15 cellular contexts compared by ENCODE assay signal in genomic region chr2:240856151-240856980, GRCh38. TPM values are rescaled to one million over a fixed set of nuclear protein-coding genes. Genes with fewer than 3 reads are reported as not detected.
DNase-seq lines count a peak whose midpoint lies in the region; ATAC-seq, FAIRE-seq and TF ChIP-seq lines count a peak whose summit lies in the region.
"Had no signal": no experiment of that assay in that cellular context is flagged by ENCODE, and none has a peak within 500 bp of the region (broad histone marks: within the 10 kb centered on the region; RNA-seq: fewer than 3 reads in every experiment).

No MANE protein-coding gene starts in this region.

- in situ Hi-C loops in GM13976 (cut with MboI; ENCODE audit: low sequenced_read_pairs, unreplicated experiment), result no loop called here

- TF ChIP-seq EP300 in A549 (IDR thresholded peaks at IDR 0.05), result no peak

- H4K20me1 ChIP-seq in hepatocyte (ENCODE audit: insufficient read depth, poor library complexity, severe bottlenecking), result no peaks in the 10 kb centered on the region

- DNase-seq in A549 (ENCODE audit: low read depth in 1 of 2, low spot score in 1 of 2) (peak; percentile 25 to 38), GM13976 (ENCODE audit: low spot score) (peak; percentile 38), SHP77 (lab: John Stamatoyannopoulos, UW) (peak; percentile 74 to 77), hepatocyte (ENCODE audit: low spot score) (no peak), NCI-H1105 treated with DMSO at 0.1 percent for 48 hours (lab: John Stamatoyannopoulos, UW) (no peak)
- DNase-seq: activated T-cell treated with anti-CD3 and anti-CD28 coated beads, Interleukin-2, amount 50 U/mL, for 24 hours; GF-D8; NCI-H2107 had no signal

- H3K4me1 ChIP-seq in A549 (no peaks in the 10 kb centered on the region), hepatocyte (ENCODE audit: insufficient read depth) (peaks cover 4% of the 10 kb centered on the region)

- H3K9me3 ChIP-seq in A549 (no peaks in the 10 kb centered on the region), hepatocyte (ENCODE audit: low read depth) (no peaks in the 10 kb centered on the region)
- H3K9me3 ChIP-seq: body of pancreas had no signal

- H3K4me3 ChIP-seq in A549 (no peak overlapping the region), hepatocyte (no peak overlapping the region)
- H3K4me3 ChIP-seq: body of pancreas had no signal

- no peak overlapping the region for H3K27ac ChIP-seq in A549
- no peak overlapping the region for H3K27ac ChIP-seq in hepatocyte

- 46% methylated on average over 5 of the region's 21 CpGs for WGBS in A549 (ENCODE audit: missing lambda C conversion rate)
- 79% methylated on average over 21 of the region's 21 CpGs for WGBS in hepatocyte (ENCODE audit: low lambda C conversion rate, missing lambda C conversion rate)

- TF ChIP-seq CTCF in A549 (IDR thresholded peaks at IDR 0.05), result no peak; the same call in 2 of the 3 replicates
- TF ChIP-seq CTCF in GM13976 (IDR thresholded peaks at IDR 0.05; ENCODE audit: borderline replicate concordance, control extremely low read depth, extremely low read depth, insufficient read depth, missing control alignments), result no peak
- TF ChIP-seq CTCF in hepatocyte (IDR thresholded peaks at IDR 0.05; ENCODE audit: poor library complexity), result peak; percentile 24

- CTCF ChIA-PET in A549 (lab: Yijun Ruan, JAX), result no interaction called here

- peak; percentile 11 to 33; a peak in 2 of 5 replicates for TF ChIP-seq RAD21 in A549 (conservative IDR thresholded peaks at IDR 0.05 in 1 of 2, IDR thresholded peaks at IDR 0.05 in 1 of 2)

- POLR2A ChIA-PET in A549 (lab: Yijun Ruan, JAX), result no interaction called here

- no peaks in the 10 kb centered on the region for H3K36me3 ChIP-seq in hepatocyte (replicated peaks; ENCODE audit: insufficient read depth, low read depth)

- ATAC-seq in A549, result peak; percentile 51 to 83; a peak in 4 of 6 replicates
- no peak for ATAC-seq in HG02763 (IDR thresholded peaks at IDR 0.05; ENCODE audit: unreplicated experiment)
- ATAC-seq in HG03457 (IDR thresholded peaks at IDR 0.05; ENCODE audit: unreplicated experiment), result no peak
- ATAC-seq in HG02623 (IDR thresholded peaks at IDR 0.05; ENCODE audit: unreplicated experiment), result no peak

- no peak for FAIRE-seq in A549 (lab: Jason Lieb, UNC)
- FAIRE-seq: small intestine had no signal

- H3K9me2 ChIP-seq in hepatocyte (replicated peaks; ENCODE audit: insufficient read depth), result no peaks in the 10 kb centered on the region

- no peak for TF ChIP-seq POLR2A in A549 (IDR thresholded peaks at IDR 0.05; ENCODE audit: low read length)

- H3K27me3 ChIP-seq in hepatocyte, result no peaks in the 10 kb centered on the region
- H3K27me3 ChIP-seq: body of pancreas had no signal

- H3K4me2 ChIP-seq in A549, result no peak overlapping the region
- no peak overlapping the region for H3K4me2 ChIP-seq in hepatocyte

- H2AFZ ChIP-seq in hepatocyte, result no peak overlapping the region

- no peaks in the 10 kb centered on the region for H3K79me2 ChIP-seq in hepatocyte

TF ChIP-seq in A549, 52 proteins besides CTCF, POLR2A, EP300 and RAD21:
- TF ChIP-seq, protein P1, sequence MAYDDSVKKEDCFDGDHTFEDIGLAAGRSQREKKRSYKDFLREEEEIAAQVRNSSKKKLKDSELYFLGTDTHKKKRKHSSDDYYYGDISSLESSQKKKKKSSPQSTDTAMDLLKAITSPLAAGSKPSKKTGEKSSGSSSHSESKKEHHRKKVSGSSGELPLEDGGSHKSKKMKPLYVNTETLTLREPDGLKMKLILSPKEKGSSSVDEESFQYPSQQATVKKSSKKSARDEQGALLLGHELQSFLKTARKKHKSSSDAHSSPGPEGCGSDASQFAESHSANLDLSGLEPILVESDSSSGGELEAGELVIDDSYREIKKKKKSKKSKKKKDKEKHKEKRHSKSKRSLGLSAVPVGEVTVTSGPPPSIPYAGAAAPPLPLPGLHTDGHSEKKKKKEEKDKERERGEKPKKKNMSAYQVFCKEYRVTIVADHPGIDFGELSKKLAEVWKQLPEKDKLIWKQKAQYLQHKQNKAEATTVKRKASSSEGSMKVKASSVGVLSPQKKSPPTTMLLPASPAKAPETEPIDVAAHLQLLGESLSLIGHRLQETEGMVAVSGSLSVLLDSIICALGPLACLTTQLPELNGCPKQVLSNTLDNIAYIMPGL (CRISPR knock-in tag; IDR thresholded peaks at IDR 0.05; ENCODE audit: borderline replicate concordance), result no peak
- TF ChIP-seq SMC3 (IDR thresholded peaks at IDR 0.05), result no peak
- no peak for TF ChIP-seq HOXB13 (CRISPR knock-in tag; IDR thresholded peaks at IDR 0.05; ENCODE audit: low read depth)
- no peak for TF ChIP-seq NFE2L2 (conservative IDR thresholded peaks at IDR 0.05; ENCODE audit: low read length)

RNA-seq across cellular contexts. Expression of gene AGXT, which starts 12.3 kb away (rescaled TPM):
- polyA plus RNA-seq in A549 (2011; rRNA removed), result not detected in 2 replicates
- polyA plus RNA-seq in A549 (2012; cell fraction: cytosol; rRNA removed), result not detected in 2 replicates
- polyA plus RNA-seq in A549 (2012; cell fraction: nucleus; rRNA removed), result not detected in 2 replicates
- not detected in 3 replicates for polyA plus RNA-seq in A549 (2017; fragmentation: RNase III; extraction: RNeasy Plus Mini Kit Qiagen cat#74134 plus additional on column Dnase treatment)
- polyA minus RNA-seq in A549 (2011; rRNA and poly(A)+ RNA removed), result not detected in 2 replicates
- total RNA-seq in hepatocyte, result 69.6 and 90.8 TPM in 2 replicates
- 157 and 169 TPM in 2 replicates for polyA plus RNA-seq in hepatocyte
- total RNA-seq: epithelial cell of proximal tubule, urinary bladder had no signal

RNA-seq across cellular contexts. Expression of gene KIF1A, which starts 36.3 kb away (rescaled TPM):
- polyA plus RNA-seq in A549 (2011; rRNA removed), result 0.28 and 0.50 TPM in 2 replicates
- 0.33 and 0.45 TPM in 2 replicates for polyA plus RNA-seq in A549 (2012; cell fraction: cytosol; rRNA removed)
- polyA plus RNA-seq in A549 (2012; cell fraction: nucleus; rRNA removed), result 1.4 and 1.5 TPM in 2 replicates
- polyA plus RNA-seq in A549 (2017; fragmentation: RNase III; extraction: RNeasy Plus Mini Kit Qiagen cat#74134 plus additional on column Dnase treatment), result 0.26 to 0.35 TPM (median 0.28 TPM) in 3 replicates
- polyA minus RNA-seq in A549 (2011; rRNA and poly(A)+ RNA removed), result 1.2 and 1.9 TPM in 2 replicates
- total RNA-seq in hepatocyte, result 16.5 and 28.2 TPM in 2 replicates
- 16.1 and 19.9 TPM in 2 replicates for polyA plus RNA-seq in hepatocyte

RNA-seq across cellular contexts. Expression of gene MAB21L4, which starts 39.6 kb away (rescaled TPM):
- polyA plus RNA-seq in A549 (2011; rRNA removed) (not detected in 2 replicates), A549 (2017; fragmentation: RNase III; extraction: RNeasy Plus Mini Kit Qiagen cat#74134 plus additional on column Dnase treatment) (not detected in 3 replicates), hepatocyte (11.5 and 13.1 TPM in 2 replicates)
- polyA plus RNA-seq in A549 (2012; cell fraction: cytosol; rRNA removed), result 0.03 and 0.04 TPM in 2 replicates
- 0.05 TPM in 1 of 2 replicates, not detected in the other for polyA plus RNA-seq in A549 (2012; cell fraction: nucleus; rRNA removed)
- not detected in 2 replicates for polyA minus RNA-seq in A549 (2011; rRNA and poly(A)+ RNA removed)
- 13.5 and 34.5 TPM in 2 replicates for total RNA-seq in hepatocyte

RNA-seq across cellular contexts. Expression of gene CROCC2, which starts 49.8 kb away (rescaled TPM):
- not detected in 2 replicates for polyA plus RNA-seq in A549 (2011; rRNA removed)
- not detected in 2 replicates for polyA plus RNA-seq in A549 (2012; cell fraction: cytosol; rRNA removed)
- 0.01 and 0.04 TPM in 2 replicates for polyA plus RNA-seq in A549 (2012; cell fraction: nucleus; rRNA removed)
- polyA plus RNA-seq in A549 (2017; fragmentation: RNase III; extraction: RNeasy Plus Mini Kit Qiagen cat#74134 plus additional on column Dnase treatment), result not detected in 3 replicates
- polyA minus RNA-seq in A549 (2011; rRNA and poly(A)+ RNA removed), result not detected in 2 replicates
- 0.10 and 0.20 TPM in 2 replicates for total RNA-seq in hepatocyte
- polyA plus RNA-seq in hepatocyte, result 0.04 and 0.13 TPM in 2 replicates
- total RNA-seq: epithelial cell of proximal tubule, urinary bladder had no signal

Comparison
In these comparisons a context has a peak if more than half of its experiments do, and no peak if none do; other contexts are left out.
1. ATAC-seq: peak in A549 (2 of 2); none in HG02763 (single experiment), HG03457 (single experiment) and HG02623 (single experiment).
2. DNase-seq: peak in A549 (2 of 2), GM13976 (single experiment) and SHP77 (2 of 2); none in hepatocyte (single experiment) and NCI-H1105 treated with DMSO at 0.1 percent for 48 hours (single experiment).
3. RNA of gene AGXT, which starts 12.3 kb away (polyA plus RNA-seq): 157 to 169 TPM in hepatocyte; not detected in A549; every median in the first group is over 100 times any median in the second.
4. RNA of gene MAB21L4, which starts 39.6 kb away (polyA plus RNA-seq): 11.5 to 13.1 TPM in hepatocyte; 0.03 to 0.05 TPM in A549; every median in the first group is over 10 times any median in the second.